In the genomic region with DNA sequence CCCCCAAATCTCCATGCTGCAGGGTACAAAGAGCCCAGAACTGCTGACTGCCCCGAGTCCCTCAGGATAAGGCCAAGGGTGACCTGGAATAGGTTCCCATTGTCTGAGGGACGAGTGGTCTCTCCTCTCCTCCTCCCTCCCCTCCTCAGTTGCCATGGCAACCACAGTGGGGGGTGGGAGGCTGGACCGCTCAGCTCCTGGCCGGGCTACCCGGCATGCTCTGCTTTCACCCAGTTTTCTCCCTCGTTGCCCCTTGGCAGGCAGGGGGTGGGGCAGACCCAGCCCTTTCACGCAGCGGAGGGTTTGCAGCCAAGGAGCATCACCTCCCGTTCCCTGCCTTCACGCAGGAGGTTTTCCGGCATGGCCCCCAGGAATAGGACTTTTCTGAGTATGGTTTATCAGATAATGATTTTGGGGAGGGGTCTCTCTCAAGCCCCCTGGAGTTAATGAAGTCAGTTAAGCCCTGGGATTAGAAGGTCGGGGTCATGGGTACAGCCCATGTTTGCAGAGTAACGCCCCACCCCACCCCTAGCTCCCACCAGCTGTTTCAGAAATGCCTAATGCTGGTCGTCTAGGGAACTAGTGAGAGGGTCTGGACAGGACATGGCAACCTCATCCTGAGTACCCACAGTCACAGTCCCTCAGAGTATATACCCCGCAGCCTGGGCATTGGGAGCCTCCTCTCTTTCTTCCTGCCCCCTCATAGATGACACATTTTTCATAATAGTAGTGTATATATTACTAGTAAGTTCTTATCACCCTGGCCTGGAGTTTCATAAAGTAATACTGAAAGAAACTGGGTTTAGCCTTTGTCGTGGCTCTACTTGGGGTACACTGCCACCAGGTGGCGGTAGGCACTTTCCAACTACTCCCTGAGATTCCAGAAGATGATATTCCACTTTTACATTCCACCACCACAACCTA, we compare ENCODE assay signal across 8 cellular contexts.
DNase-seq lines count a peak whose midpoint lies in the region; ATAC-seq and TF ChIP-seq lines count a peak whose summit lies in the region.

No MANE protein-coding gene starts in this region.

- H3K9ac ChIP-seq in iPS-20b (ENCODE audit: low read depth, low read length) = no peak overlapping the region

- no peak overlapping the region for H3K27ac ChIP-seq in iPS-20b (ENCODE audit: low read length)

- TF ChIP-seq CTCF in GM06990 (IDR thresholded peaks at IDR 0.05; ENCODE audit: insufficient read depth, low read length, poor library complexity, severe bottlenecking) = peak; percentile 75

- H3K9me3 ChIP-seq in iPS-20b (ENCODE audit: insufficient read depth, low read depth, low read length) = no peaks in the 10 kb centered on the region

- H3K4me3 ChIP-seq in GM06990 (replicated peaks; ENCODE audit: low read depth, low read length) (no peak overlapping the region), iPS-20b (ENCODE audit: low read length) (peak overlapping the region; percentile 52; the same call in 1 of the 2 replicates)

- no peak for ATAC-seq in HG03097 (IDR thresholded peaks at IDR 0.05; ENCODE audit: low FRiP score, unreplicated experiment)

- H3K27me3 ChIP-seq in GM06990 (replicated peaks; ENCODE audit: control insufficient read depth, insufficient read depth, low read length) (peaks cover 5% of the 10 kb centered on the region), iPS-20b (ENCODE audit: insufficient read depth, low read length) (no peaks in the 10 kb centered on the region)

- H3K36me3 ChIP-seq in GM06990 (ENCODE audit: control insufficient read depth, insufficient read depth, low read length) (no peaks in the 10 kb centered on the region), iPS-20b (ENCODE audit: insufficient read depth, low read depth, low read length) (no peaks in the 10 kb centered on the region)

- DNase-seq in AG08396 (ENCODE audit: low spot score) = peak; percentile 81
- DNase-seq in GM06990 (ENCODE audit: extremely low read depth, insufficient read length) = no peak
- peak; percentile 50 for DNase-seq in NCI-H2107 treated with DMSO at 0.1 percent for 48 hours (lab: John Stamatoyannopoulos, UW; ENCODE audit: unreplicated experiment)
- peak; percentile 64 for DNase-seq in amniotic epithelial cell (ENCODE audit: low read depth)
- peak; percentile 19 to 54 for DNase-seq in stimulated activated CD4-positive, alpha-beta T cell treated with anti-CD3 and anti-CD28 coated beads, Interleukin-2, amount 100 ng/mL, for 24 hours
- no peak for DNase-seq in NCI-H187 treated with DMSO at 0.1 percent for 48 hours (lab: John Stamatoyannopoulos, UW)

- H3K4me1 ChIP-seq in iPS-20b (ENCODE audit: insufficient read depth, low read length) = no peaks in the 10 kb centered on the region; the same call in 1 of the 2 replicates

Comparison
In these comparisons a context has a peak if more than half of its experiments do, and no peak if none do; other contexts are left out.
1. DNase-seq: peak in AG08396 (single experiment), NCI-H2107 treated with DMSO at 0.1 percent for 48 hours (single experiment), amniotic epithelial cell (single experiment) and stimulated activated CD4-positive, alpha-beta T cell treated with anti-CD3 and anti-CD28 coated beads, Interleukin-2, amount 100 ng/mL, for 24 hours (2 of 2); none in GM06990 (single experiment) and NCI-H187 treated with DMSO at 0.1 percent for 48 hours (single experiment).